1 cellular context compared by ENCODE assay signal in genomic region chr4:732911-733630, GRCh38.
A peak's percentile ranks its signal among the peaks of the same experiment; 100 is the strongest.
TF ChIP-seq lines count a peak whose summit lies in the region.

No MANE protein-coding gene starts in this region.

TF ChIP-seq in HepG2, 621 proteins besides CTCF, POLR2A, EP300 and RAD21:
- TF ChIP-seq AGO2 (optimal IDR thresholded peaks at IDR 0.05; ENCODE audit: low read depth, low read length) (peak; percentile 46), ZBTB40 (IDR thresholded peaks at IDR 0.05) (no peak), ZBTB40 (CRISPR knock-in tag; IDR thresholded peaks at IDR 0.05) (no peak)
TF ChIP-seq in HepG2: peak in this region for 1.
